In genomic region chr7:25121599-25121998, GRCh38 we compare ENCODE assay signal across 15 cellular contexts.
"Had no signal": no experiment of that assay in that cellular context is flagged by ENCODE, and none has a peak within 500 bp of the region (broad histone marks: within the 10 kb centered on the region; RNA-seq: fewer than 3 reads in every experiment).

No MANE protein-coding gene starts in this region.

- H3K9me3 Mint-ChIP-seq: activated naive CD4-positive, alpha-beta T cell treated with anti-CD3 and anti-CD28 coated beads for 36 hours; effector memory CD8-positive, alpha-beta T cell; immature natural killer cell; nephron progenitor cell had no signal

- H3K27me3 Mint-ChIP-seq: effector memory CD8-positive, alpha-beta T cell had no signal

- H3K4me3 Mint-ChIP-seq: effector memory CD8-positive, alpha-beta T cell; nephron progenitor cell had no signal

- H3K27me3 ChIP-seq: adrenal gland, gastrocnemius medialis, heart left ventricle, stomach had no signal

- H3K4me3 ChIP-seq: adrenal gland, gastrocnemius medialis, heart left ventricle, stomach had no signal

- DNase-seq: activated CD4-positive, alpha-beta T cell treated with anti-CD3 and anti-CD28 coated beads for 1 hour; activated CD4-positive, alpha-beta T cell treated with anti-CD3 and anti-CD28 coated beads, Interleukin-2, amount 50 U/mL, for 48 hours; activated naive CD4-positive, alpha-beta T cell treated with anti-CD3 and anti-CD28 coated beads for 36 hours; adrenal gland; dermis blood vessel endothelial cell; effector memory CD8-positive, alpha-beta T cell; gastrocnemius medialis; heart left ventricle; immature natural killer cell; mesendoderm; nephron progenitor cell; stomach; T-helper 9 cell had no signal

- ATAC-seq: effector memory CD8-positive, alpha-beta T cell; gastrocnemius medialis; heart left ventricle; sciatic nerve had no signal

- H3K9me3 ChIP-seq: adrenal gland, gastrocnemius medialis, heart left ventricle, stomach had no signal

- H3K27ac ChIP-seq: adrenal gland, epithelial cell of prostate, stomach had no signal

- H3K27ac Mint-ChIP-seq: nephron progenitor cell had no signal
